8 cellular contexts compared by ENCODE assay signal in the genomic region with DNA sequence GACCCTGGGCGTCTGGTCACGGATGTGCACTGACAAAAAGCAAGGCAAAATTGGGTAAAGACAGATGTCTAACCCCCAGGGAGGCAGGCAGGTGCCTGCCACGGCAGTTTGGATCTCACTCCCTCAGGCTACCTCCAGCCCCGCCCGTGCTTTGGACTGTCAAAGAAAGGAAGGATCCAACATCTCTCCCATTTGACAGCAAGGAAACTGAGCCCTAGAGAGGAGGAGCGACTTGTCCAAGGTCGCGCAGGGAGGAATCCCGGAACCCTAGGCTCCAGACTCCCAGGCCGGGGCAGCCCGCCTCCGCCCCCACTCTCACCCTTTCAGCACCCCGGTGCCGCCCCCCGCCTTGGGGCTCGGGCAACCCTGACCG.
A peak's percentile ranks its signal among the peaks of the same experiment; 100 is the strongest.
DNase-seq lines count a peak whose midpoint lies in the region; ATAC-seq, FAIRE-seq and TF ChIP-seq lines count a peak whose summit lies in the region.

No MANE protein-coding gene starts in this region.

- peaks cover 9 to 19% of the 10 kb centered on the region in 2 donors for H3K36me3 ChIP-seq in muscle layer of duodenum (ENCODE audit: control insufficient read depth in 1 of 2, insufficient read depth in 2 of 2, low read length in 2 of 2)

- no peak for FAIRE-seq in H54 (lab: Jason Lieb, UNC)

- intact Hi-C loops in dendritic cell treated with granulocyte-macrophage colony-stimulating factor and Interleukin-4, amounts not matched to agents 40 ng/mL and 50 ng/mL, for 4 days (cut with micrococcal nuclease), result loop anchor here (5.0 kb wide), 1 partner anchor 78 kb away; the partner anchor contains the start of genes ARPC5L and RPL35

- peaks cover 29% of the 10 kb centered on the region for H3K36me3 Mint-ChIP-seq in stimulated activated naive CD8-positive, alpha-beta T cell treated with anti-CD3 and anti-CD28 coated beads, Interleukin-15, Interleukin-2, amounts not matched to agents 100 ng/mL and 50 ng/mL, for 24 hours (ENCODE audit: low read depth)
- H3K36me3 Mint-ChIP-seq in dendritic cell treated with granulocyte-macrophage colony-stimulating factor and Interleukin-4, amounts not matched to agents 40 ng/mL and 50 ng/mL, for 4 days (ENCODE audit: low read depth), result peaks cover 40% of the 10 kb centered on the region

- H3K9me3 ChIP-seq in muscle layer of duodenum (ENCODE audit: control insufficient read depth in 1 of 2, low read length in 2 of 2), result no peaks in the 10 kb centered on the region

- H3K27ac ChIP-seq in muscle layer of duodenum (ENCODE audit: low read length), result peak overlapping the region; percentile 98

- no peak for TF ChIP-seq POLR2A in H54 (IDR thresholded peaks at IDR 0.05; ENCODE audit: low read depth, low read length)

- peak overlapping the region; percentile 91 for H3K27ac Mint-ChIP-seq in stimulated activated naive CD8-positive, alpha-beta T cell treated with anti-CD3 and anti-CD28 coated beads, Interleukin-15, Interleukin-2, amounts not matched to agents 100 ng/mL and 50 ng/mL, for 24 hours
- peak overlapping the region; percentile 98 for H3K27ac Mint-ChIP-seq in dendritic cell treated with granulocyte-macrophage colony-stimulating factor and Interleukin-4, amounts not matched to agents 40 ng/mL and 50 ng/mL, for 4 days

- no peaks in the 10 kb centered on the region for H3K27me3 Mint-ChIP-seq in stimulated activated naive CD8-positive, alpha-beta T cell treated with anti-CD3 and anti-CD28 coated beads, Interleukin-15, Interleukin-2, amounts not matched to agents 100 ng/mL and 50 ng/mL, for 24 hours
- no peaks in the 10 kb centered on the region for H3K27me3 Mint-ChIP-seq in dendritic cell treated with granulocyte-macrophage colony-stimulating factor and Interleukin-4, amounts not matched to agents 40 ng/mL and 50 ng/mL, for 4 days

- no peaks in the 10 kb centered on the region for H3K9me3 Mint-ChIP-seq in stimulated activated naive CD8-positive, alpha-beta T cell treated with anti-CD3 and anti-CD28 coated beads, Interleukin-15, Interleukin-2, amounts not matched to agents 100 ng/mL and 50 ng/mL, for 24 hours
- no peaks in the 10 kb centered on the region for H3K9me3 Mint-ChIP-seq in dendritic cell treated with granulocyte-macrophage colony-stimulating factor and Interleukin-4, amounts not matched to agents 40 ng/mL and 50 ng/mL, for 4 days

- no peaks in the 10 kb centered on the region for H3K27me3 ChIP-seq in muscle layer of duodenum (ENCODE audit: low read depth, low read length)

- no peak for DNase-seq in stimulated activated naive CD8-positive, alpha-beta T cell treated with anti-CD3 and anti-CD28 coated beads, Interleukin-15, Interleukin-2, amounts not matched to agents 100 U/mL and 50 U/mL, for 24 hours
- DNase-seq in NCI-H2107 treated with DMSO at 0.1 percent for 48 hours (lab: John Stamatoyannopoulos, UW; ENCODE audit: unreplicated experiment) (peak; percentile 96), EL (no peak), H54 (ENCODE audit: insufficient read length, low spot score) (no peak)

- no peak for ATAC-seq in stimulated activated naive CD8-positive, alpha-beta T cell treated with anti-CD3 and anti-CD28 coated beads, Interleukin-15, Interleukin-2, amounts not matched to agents 100 U/mL and 50 U/mL, for 24 hours
- ATAC-seq in HG02852 (IDR thresholded peaks at IDR 0.05; ENCODE audit: unreplicated experiment), result peak; percentile 45

- peak overlapping the region; percentile 86 to 94 for H3K4me3 ChIP-seq in muscle layer of duodenum (ENCODE audit: low read depth in 1 of 2, low read length in 2 of 2)

- peaks cover 9 to 13% of the 10 kb centered on the region in 2 donors for H3K4me1 ChIP-seq in muscle layer of duodenum (ENCODE audit: control insufficient read depth in 1 of 2, insufficient read depth in 2 of 2, low read length in 2 of 2)

- peaks cover 30% of the 10 kb centered on the region for H3K4me1 Mint-ChIP-seq in stimulated activated naive CD8-positive, alpha-beta T cell treated with anti-CD3 and anti-CD28 coated beads, Interleukin-15, Interleukin-2, amounts not matched to agents 100 ng/mL and 50 ng/mL, for 24 hours (ENCODE audit: low read depth)
- peaks cover 24% of the 10 kb centered on the region for H3K4me1 Mint-ChIP-seq in dendritic cell treated with granulocyte-macrophage colony-stimulating factor and Interleukin-4, amounts not matched to agents 40 ng/mL and 50 ng/mL, for 4 days (ENCODE audit: low read depth)

- H3K4me3 Mint-ChIP-seq in stimulated activated naive CD8-positive, alpha-beta T cell treated with anti-CD3 and anti-CD28 coated beads, Interleukin-15, Interleukin-2, amounts not matched to agents 100 ng/mL and 50 ng/mL, for 24 hours, result peak overlapping the region; percentile 88
- H3K4me3 Mint-ChIP-seq in dendritic cell treated with granulocyte-macrophage colony-stimulating factor and Interleukin-4, amounts not matched to agents 40 ng/mL and 50 ng/mL, for 4 days, result peak overlapping the region; percentile 97
